Comparison of ENCODE assay signal across 2 cellular contexts in genomic region chr7:106464169-106464568, GRCh38.
TF ChIP-seq lines count a peak whose summit lies in the region.

No MANE protein-coding gene starts in this region.

TF ChIP-seq in IMR-90, 13 proteins besides CTCF, POLR2A, EP300 and RAD21:
- TF ChIP-seq FOS (IDR thresholded peaks at IDR 0.05; ENCODE audit: low read depth, low read length), result no peak
- no peak for TF ChIP-seq NFE2L2 (IDR thresholded peaks at IDR 0.05; ENCODE audit: low read depth, low read length)
- TF ChIP-seq BHLHE40 (IDR thresholded peaks at IDR 0.05; ENCODE audit: low read depth, low read length), result no peak
- no peak for TF ChIP-seq SMC3 (IDR thresholded peaks at IDR 0.05; ENCODE audit: low read depth, low read length)
- TF ChIP-seq CEBPB (IDR thresholded peaks at IDR 0.05; ENCODE audit: low read depth, low read length), result no peak
- TF ChIP-seq MAZ (IDR thresholded peaks at IDR 0.05; ENCODE audit: borderline replicate concordance, low read depth, low read length), result no peak
- TF ChIP-seq ELK1 (IDR thresholded peaks at IDR 0.05; ENCODE audit: borderline replicate concordance, low read depth, low read length), result no peak
- TF ChIP-seq MAFK (IDR thresholded peaks at IDR 0.05; ENCODE audit: low read depth, low read length), result no peak
- no peak for TF ChIP-seq RCOR1 (IDR thresholded peaks at IDR 0.05; ENCODE audit: insufficient replicate concordance, low read length)
- TF ChIP-seq CHD1 (IDR thresholded peaks at IDR 0.05; ENCODE audit: low read depth, low read length), result no peak
- TF ChIP-seq, protein P1, sequence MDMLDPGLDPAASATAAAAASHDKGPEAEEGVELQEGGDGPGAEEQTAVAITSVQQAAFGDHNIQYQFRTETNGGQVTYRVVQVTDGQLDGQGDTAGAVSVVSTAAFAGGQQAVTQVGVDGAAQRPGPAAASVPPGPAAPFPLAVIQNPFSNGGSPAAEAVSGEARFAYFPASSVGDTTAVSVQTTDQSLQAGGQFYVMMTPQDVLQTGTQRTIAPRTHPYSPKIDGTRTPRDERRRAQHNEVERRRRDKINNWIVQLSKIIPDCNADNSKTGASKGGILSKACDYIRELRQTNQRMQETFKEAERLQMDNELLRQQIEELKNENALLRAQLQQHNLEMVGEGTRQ (IDR thresholded peaks at IDR 0.05; ENCODE audit: low read depth, low read length), result no peak
- no peak for TF ChIP-seq RFX5 (IDR thresholded peaks at IDR 0.05; ENCODE audit: low read depth, low read length)
- TF ChIP-seq MXI1 (IDR thresholded peaks at IDR 0.05; ENCODE audit: borderline replicate concordance, low read depth, low read length), result no peak

TF ChIP-seq in K562, 482 proteins besides CTCF, POLR2A, EP300 and RAD21:
- TF ChIP-seq MEF2D (tag; conservative IDR thresholded peaks at IDR 0.05; ENCODE audit: low read depth) (no peak), SMAD4 (CRISPR knock-in tag; conservative IDR thresholded peaks at IDR 0.05) (0 out of 2 replicates have a peak, but pooled peaks have one; percentile 19), TEAD1 (CRISPR knock-in tag; IDR thresholded peaks at IDR 0.05) (peak in 1 of 2 experiments; percentile 20; a peak in 1 of 4 replicates), NR2C1 (IDR thresholded peaks at IDR 0.05) (no peak), NR2C1 (tag; IDR thresholded peaks at IDR 0.05) (0 out of 2 replicates have a peak, but pooled peaks have one; percentile 30), HMG20A (CRISPR knock-in tag; conservative IDR thresholded peaks at IDR 0.05) (no peak), MED1 (CRISPR knock-in tag; IDR thresholded peaks at IDR 0.05; ENCODE audit: borderline replicate concordance) (no peak), OTX1 (CRISPR knock-in tag; IDR thresholded peaks at IDR 0.05) (peak; percentile 73; the same call in 1 of the 2 replicates), PTRF (tag; IDR thresholded peaks at IDR 0.05) (no peak), ELF4 (CRISPR knock-in tag; IDR thresholded peaks at IDR 0.05) (peak; percentile 26; the same call in 1 of the 2 replicates), DACH1 (IDR thresholded peaks at IDR 0.05; ENCODE audit: partially characterized antibody) (no peak), ZNF583 (CRISPR knock-in tag; IDR thresholded peaks at IDR 0.05) (0 out of 2 replicates have a peak, but pooled peaks have one; percentile 45), ZBTB26 (CRISPR knock-in tag; IDR thresholded peaks at IDR 0.05) (0 out of 2 replicates have a peak, but pooled peaks have one; percentile 34), HIVEP1 (CRISPR knock-in tag; IDR thresholded peaks at IDR 0.05) (peak; percentile 36; the same call in 1 of the 2 replicates), ZNF165 (CRISPR knock-in tag; IDR thresholded peaks at IDR 0.05; ENCODE audit: borderline replicate concordance) (peak; percentile 67; the same call in 1 of the 2 replicates), ZNF75A (CRISPR knock-in tag; IDR thresholded peaks at IDR 0.05) (peak; percentile 72), ZNF511 (CRISPR knock-in tag; IDR thresholded peaks at IDR 0.05) (no peak), HNRNPLL (IDR thresholded peaks at IDR 0.05; ENCODE audit: low read depth, low read length, poor library complexity, severe bottlenecking) (no peak), TRIM24 (IDR thresholded peaks at IDR 0.05) (no peak), JUNB (CRISPR knock-in tag; conservative IDR thresholded peaks at IDR 0.05) (0 out of 2 replicates have a peak, but pooled peaks have one; percentile 20), ZNF668 (CRISPR knock-in tag; IDR thresholded peaks at IDR 0.05) (no peak), BRF1 (IDR thresholded peaks at IDR 0.05; ENCODE audit: borderline replicate concordance, extremely low read depth, insufficient read length) (no peak), FOXJ2 (tag; IDR thresholded peaks at IDR 0.05) (peak; percentile 61; the same call in 1 of the 2 replicates), NFIC (IDR thresholded peaks at IDR 0.05) (peak; percentile 27; the same call in 1 of the 2 replicates), CXXC5 (CRISPR knock-in tag; IDR thresholded peaks at IDR 0.05) (peak; percentile 31; the same call in 1 of the 2 replicates), ZNF444 (CRISPR knock-in tag; IDR thresholded peaks at IDR 0.05) (no peak), RBM15 (IDR thresholded peaks at IDR 0.05; ENCODE audit: insufficient read depth, low read length) (no peak), ZNF695 (CRISPR knock-in tag; IDR thresholded peaks at IDR 0.05) (0 out of 2 replicates have a peak, but pooled peaks have one; percentile 37)
- TF ChIP-seq, protein P2, sequence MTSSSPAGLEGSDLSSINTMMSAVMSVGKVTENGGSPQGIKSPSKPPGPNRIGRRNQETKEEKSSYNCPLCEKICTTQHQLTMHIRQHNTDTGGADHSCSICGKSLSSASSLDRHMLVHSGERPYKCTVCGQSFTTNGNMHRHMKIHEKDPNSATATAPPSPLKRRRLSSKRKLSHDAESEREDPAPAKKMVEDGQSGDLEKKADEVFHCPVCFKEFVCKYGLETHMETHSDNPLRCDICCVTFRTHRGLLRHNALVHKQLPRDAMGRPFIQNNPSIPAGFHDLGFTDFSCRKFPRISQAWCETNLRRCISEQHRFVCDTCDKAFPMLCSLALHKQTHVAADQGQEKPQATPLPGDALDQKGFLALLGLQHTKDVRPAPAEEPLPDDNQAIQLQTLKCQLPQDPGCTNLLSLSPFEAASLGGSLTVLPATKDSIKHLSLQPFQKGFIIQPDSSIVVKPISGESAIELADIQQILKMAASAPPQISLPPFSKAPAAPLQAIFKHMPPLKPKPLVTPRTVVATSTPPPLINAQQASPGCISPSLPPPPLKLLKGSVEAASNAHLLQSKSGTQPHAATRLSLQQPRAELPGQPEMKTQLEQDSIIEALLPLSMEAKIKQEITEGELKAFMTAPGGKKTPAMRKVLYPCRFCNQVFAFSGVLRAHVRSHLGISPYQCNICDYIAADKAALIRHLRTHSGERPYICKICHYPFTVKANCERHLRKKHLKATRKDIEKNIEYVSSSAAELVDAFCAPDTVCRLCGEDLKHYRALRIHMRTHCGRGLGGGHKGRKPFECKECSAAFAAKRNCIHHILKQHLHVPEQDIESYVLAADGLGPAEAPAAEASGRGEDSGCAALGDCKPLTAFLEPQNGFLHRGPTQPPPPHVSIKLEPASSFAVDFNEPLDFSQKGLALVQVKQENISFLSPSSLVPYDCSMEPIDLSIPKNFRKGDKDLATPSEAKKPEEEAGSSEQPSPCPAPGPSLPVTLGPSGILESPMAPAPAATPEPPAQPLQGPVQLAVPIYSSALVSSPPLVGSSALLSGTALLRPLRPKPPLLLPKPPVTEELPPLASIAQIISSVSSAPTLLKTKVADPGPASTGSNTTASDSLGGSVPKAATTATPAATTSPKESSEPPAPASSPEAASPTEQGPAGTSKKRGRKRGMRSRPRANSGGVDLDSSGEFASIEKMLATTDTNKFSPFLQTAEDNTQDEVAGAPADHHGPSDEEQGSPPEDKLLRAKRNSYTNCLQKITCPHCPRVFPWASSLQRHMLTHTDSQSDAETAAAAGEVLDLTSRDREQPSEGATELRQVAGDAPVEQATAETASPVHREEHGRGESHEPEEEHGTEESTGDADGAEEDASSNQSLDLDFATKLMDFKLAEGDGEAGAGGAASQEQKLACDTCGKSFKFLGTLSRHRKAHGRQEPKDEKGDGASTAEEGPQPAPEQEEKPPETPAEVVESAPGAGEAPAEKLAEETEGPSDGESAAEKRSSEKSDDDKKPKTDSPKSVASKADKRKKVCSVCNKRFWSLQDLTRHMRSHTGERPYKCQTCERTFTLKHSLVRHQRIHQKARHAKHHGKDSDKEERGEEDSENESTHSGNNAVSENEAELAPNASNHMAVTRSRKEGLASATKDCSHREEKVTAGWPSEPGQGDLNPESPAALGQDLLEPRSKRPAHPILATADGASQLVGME (CRISPR knock-in tag; IDR thresholded peaks at IDR 0.05), result 0 out of 2 replicates have a peak, but pooled peaks have one; percentile 50
